In genomic region chr10:59709472-59710125, GRCh38 we compare ENCODE assay signal across 8 cellular contexts. TPM values are rescaled to one million over a fixed set of nuclear protein-coding genes. Genes with fewer than 3 reads are reported as not detected.
A peak's percentile ranks its signal among the peaks of the same experiment; 100 is the strongest.
DNase-seq lines count a peak whose midpoint lies in the region; ATAC-seq and TF ChIP-seq lines count a peak whose summit lies in the region.

Gene SLC16A9, minus strand, starts transcription at chr10:59709850. Its CDS starts 25,559 bp downstream, at chr10:59684291.

- H3K27ac ChIP-seq in WERI-Rb-1: peak within 1 kb of the TSS; percentile 87

- H3K4me3 ChIP-seq in HAP-1 (peak within 1 kb of the TSS; percentile 64), WERI-Rb-1 (ENCODE audit: low read depth, low read length) (peak within 1 kb of the TSS; percentile 84), epithelial cell of esophagus (ENCODE audit: low read length) (peak within 1 kb of the TSS; percentile 59), mucosa of descending colon (peak within 1 kb of the TSS; percentile 12)

- in situ Hi-C loops in HAP-1 (cut with MboI; ENCODE audit: low sequenced_read_pairs): no loop called here

- intact Hi-C loops in mucosa of descending colon (cut with DNase I, micrococcal nuclease): no loop called here

- TF ChIP-seq CTCF in WERI-Rb-1 (IDR thresholded peaks at IDR 0.05; ENCODE audit: low read depth, low read length) (peak; percentile 62), epithelial cell of esophagus (IDR thresholded peaks at IDR 0.05; ENCODE audit: insufficient read depth, low read depth, low read length, missing control alignments) (no peak), mucosa of descending colon (IDR thresholded peaks at IDR 0.05) (no peak)

- H3K4me1 ChIP-seq in HAP-1 (peaks cover 20% of the 10 kb centered on the region), mucosa of descending colon (ENCODE audit: low read depth) (peaks cover 3% of the 10 kb centered on the region)

- ATAC-seq in mucosa of descending colon: peak; percentile 87

- H3K36me3 ChIP-seq in HAP-1 (replicated peaks) (no peaks in the 10 kb centered on the region), WERI-Rb-1 (peaks cover 3% of the 10 kb centered on the region; the same call in 1 of the 2 replicates), mucosa of descending colon (ENCODE audit: low read depth) (no peaks in the 10 kb centered on the region)

- H3K27me3 ChIP-seq in HAP-1 (ENCODE audit: low read depth): no peaks in the 10 kb centered on the region
- no peaks in the 10 kb centered on the region for H3K27me3 ChIP-seq in WERI-Rb-1 (ENCODE audit: insufficient read depth, low read depth, severe bottlenecking)

- H3K9me3 ChIP-seq in HAP-1: no peaks in the 10 kb centered on the region
- no peaks in the 10 kb centered on the region for H3K9me3 ChIP-seq in WERI-Rb-1 (ENCODE audit: severe bottlenecking)
- H3K9me3 ChIP-seq in mucosa of descending colon: no peaks in the 10 kb centered on the region

- peak; percentile 4 to 21 for DNase-seq in activated CD4-positive, alpha-beta T cell treated with anti-CD3 and anti-CD28 coated beads for 4 hours
- DNase-seq in activated CD4-positive, alpha-beta T cell treated with anti-CD3 and anti-CD28 coated beads, Interleukin-2, amount 50 U/mL, for 4 hours: no peak
- DNase-seq in HAP-1 (ENCODE audit: low spot score in 2 of 2): peak; percentile 75 to 88
- peak; percentile 63 for DNase-seq in LoVo (ENCODE audit: low spot score)
- peak; percentile 92 for DNase-seq in WERI-Rb-1
- peak; percentile 57 for DNase-seq in epithelial cell of esophagus (ENCODE audit: low read depth)
- DNase-seq in mucosa of descending colon: peak; percentile 76 to 83 (median 78)
- peak; percentile 25 for DNase-seq in stromal cell of bone marrow (ENCODE audit: low read depth)

RNA-seq across cellular contexts. Expression of gene SLC16A9, which starts in this region (rescaled TPM):
- 10 to 100 TPM in 2 of 3 donors, 1 to 10 TPM in 1; 7.2 to 34.9 (median 28.8) TPM for total RNA-seq in mucosa of descending colon

Comparison
In these comparisons a context has a peak if more than half of its experiments do, and no peak if none do; other contexts are left out.
1. DNase-seq: peak in activated CD4-positive, alpha-beta T cell treated with anti-CD3 and anti-CD28 coated beads for 4 hours (2 of 2), HAP-1 (2 of 2), LoVo (single experiment), WERI-Rb-1 (single experiment), epithelial cell of esophagus (single experiment), mucosa of descending colon (3 of 3) and stromal cell of bone marrow (single experiment); none in activated CD4-positive, alpha-beta T cell treated with anti-CD3 and anti-CD28 coated beads, Interleukin-2, amount 50 U/mL, for 4 hours (0 of 2).
2. H3K4me3 ChIP-seq: peak in every context shown above with its lines; median percentile 84 in WERI-Rb-1; 64 in HAP-1; 59 in epithelial cell of esophagus; 12 in mucosa of descending colon.